1 cellular context compared by ENCODE assay signal in genomic region chr2:21041943-21042707, GRCh38.
TF ChIP-seq lines count a peak whose summit lies in the region.

No MANE protein-coding gene starts in this region.

TF ChIP-seq in HepG2, 621 proteins besides CTCF, POLR2A, EP300 and RAD21 (continued from another document and continues in another):
- peak; percentile 35; the same call in 1 of the 2 replicates for TF ChIP-seq PRDM15 (CRISPR knock-in tag; IDR thresholded peaks at IDR 0.05)
- TF ChIP-seq MXD4 (CRISPR knock-in tag; IDR thresholded peaks at IDR 0.05) = no peak
- TF ChIP-seq ZNF569 (CRISPR knock-in tag; IDR thresholded peaks at IDR 0.05; ENCODE audit: borderline replicate concordance) = no peak
- peak; percentile 46; the same call in 1 of the 2 replicates for TF ChIP-seq BRF2 (CRISPR knock-in tag; IDR thresholded peaks at IDR 0.05)
- TF ChIP-seq IRF2 (CRISPR knock-in tag; IDR thresholded peaks at IDR 0.05) = peak; percentile 84
- peak; percentile 70; the same call in 1 of the 2 replicates for TF ChIP-seq TBX3 (IDR thresholded peaks at IDR 0.05; ENCODE audit: borderline replicate concordance)
- TF ChIP-seq ZMYM2 (CRISPR knock-in tag; IDR thresholded peaks at IDR 0.05) = peak; percentile 55; the same call in 1 of the 2 replicates
- peak; percentile 72; the same call in 1 of the 2 replicates for TF ChIP-seq ZNF710 (CRISPR knock-in tag; IDR thresholded peaks at IDR 0.05; ENCODE audit: borderline replicate concordance)
- no peak for TF ChIP-seq SRSF9 (IDR thresholded peaks at IDR 0.05; ENCODE audit: borderline replicate concordance, insufficient read depth, low read depth, low read length, poor library complexity, severe bottlenecking)
- TF ChIP-seq TEAD2 (CRISPR knock-in tag; IDR thresholded peaks at IDR 0.05) = no peak; the same call in 1 of the 2 replicates
- no peak for TF ChIP-seq NFE2L1 (CRISPR knock-in tag; IDR thresholded peaks at IDR 0.05; ENCODE audit: borderline replicate concordance)
- no peak for TF ChIP-seq ZNF367 (CRISPR knock-in tag; IDR thresholded peaks at IDR 0.05; ENCODE audit: borderline replicate concordance)
- peak; percentile 89; the same call in 1 of the 2 replicates for TF ChIP-seq ZNF430 (CRISPR knock-in tag; IDR thresholded peaks at IDR 0.05)
- TF ChIP-seq NR3C1 (CRISPR knock-in tag; IDR thresholded peaks at IDR 0.05) = no peak
- TF ChIP-seq ZHX2 (IDR thresholded peaks at IDR 0.05; ENCODE audit: low read depth) = no peak
- TF ChIP-seq ZHX2 (CRISPR knock-in tag; IDR thresholded peaks at IDR 0.05; ENCODE audit: borderline replicate concordance) = peak; percentile 84
- TF ChIP-seq ZNF672 (CRISPR knock-in tag; IDR thresholded peaks at IDR 0.05) = peak; percentile 61; the same call in 1 of the 2 replicates
- peak; percentile 93 for TF ChIP-seq BORCS8-MEF2B (CRISPR knock-in tag; IDR thresholded peaks at IDR 0.05)
- TF ChIP-seq E2F5 (CRISPR knock-in tag; conservative IDR thresholded peaks at IDR 0.05) = 0 out of 2 replicates have a peak, but pooled peaks have one; percentile 15
- peak; percentile 91 for TF ChIP-seq RARA (CRISPR knock-in tag; IDR thresholded peaks at IDR 0.05)
- TF ChIP-seq ZNF512 (CRISPR knock-in tag; IDR thresholded peaks at IDR 0.05) = peak; percentile 73; the same call in 1 of the 2 replicates
- no peak for TF ChIP-seq DBP (CRISPR knock-in tag; IDR thresholded peaks at IDR 0.05; ENCODE audit: not compliant biosample characterization)
- peak; percentile 94; the same call in 1 of the 2 replicates for TF ChIP-seq ZNF782 (CRISPR knock-in tag; IDR thresholded peaks at IDR 0.05; ENCODE audit: borderline replicate concordance)
- TF ChIP-seq ZNF674 (CRISPR knock-in tag; IDR thresholded peaks at IDR 0.05; ENCODE audit: low read depth) = no peak
- no peak for TF ChIP-seq ZMAT5 (CRISPR knock-in tag; IDR thresholded peaks at IDR 0.05; ENCODE audit: borderline replicate concordance, low read depth)
- no peak for TF ChIP-seq GPN1 (CRISPR knock-in tag; IDR thresholded peaks at IDR 0.05; ENCODE audit: borderline replicate concordance)
- 0 out of 2 replicates have a peak, but pooled peaks have one; percentile 33 for TF ChIP-seq CHD4 (IDR thresholded peaks at IDR 0.05; ENCODE audit: borderline replicate concordance, low read length)
- peak; percentile 95 for TF ChIP-seq MED1 (CRISPR knock-in tag; IDR thresholded peaks at IDR 0.05)
- no peak; the same call in 1 of the 2 replicates for TF ChIP-seq ZNF747 (CRISPR knock-in tag; IDR thresholded peaks at IDR 0.05; ENCODE audit: borderline replicate concordance)
- TF ChIP-seq SUZ12 (IDR thresholded peaks at IDR 0.05; ENCODE audit: low read depth, low read length) = no peak
- peak; percentile 49; the same call in 1 of the 2 replicates for TF ChIP-seq GMEB1 (CRISPR knock-in tag; IDR thresholded peaks at IDR 0.05; ENCODE audit: borderline replicate concordance)
- no peak for TF ChIP-seq HMGA1 (CRISPR knock-in tag; conservative IDR thresholded peaks at IDR 0.05)
- no peak; the same call in 1 of the 2 replicates for TF ChIP-seq ZSCAN12 (CRISPR knock-in tag; IDR thresholded peaks at IDR 0.05)
- TF ChIP-seq ZNF629 (CRISPR knock-in tag; conservative IDR thresholded peaks at IDR 0.05) = no peak; the same call in 1 of the 2 replicates
- TF ChIP-seq KAT7 (CRISPR knock-in tag; IDR thresholded peaks at IDR 0.05; ENCODE audit: borderline replicate concordance) = peak; percentile 97
- peak; percentile 78; the same call in 1 of the 2 replicates for TF ChIP-seq ELF3 (CRISPR knock-in tag; IDR thresholded peaks at IDR 0.05)
- peak; percentile 87 for TF ChIP-seq ARNTL (CRISPR knock-in tag; IDR thresholded peaks at IDR 0.05)
- peak; percentile 87 for TF ChIP-seq HIVEP1 (CRISPR knock-in tag; IDR thresholded peaks at IDR 0.05)
- TF ChIP-seq ATF7-NPFF (CRISPR knock-in tag; IDR thresholded peaks at IDR 0.05; ENCODE audit: low read depth) = peak; percentile 93
- TF ChIP-seq ZNF776 (CRISPR knock-in tag; IDR thresholded peaks at IDR 0.05) = no peak
- no peak for TF ChIP-seq NFIB (CRISPR knock-in tag; IDR thresholded peaks at IDR 0.05; ENCODE audit: borderline replicate concordance)
